ENCODE assay signal across 29 cellular contexts in the genomic region with DNA sequence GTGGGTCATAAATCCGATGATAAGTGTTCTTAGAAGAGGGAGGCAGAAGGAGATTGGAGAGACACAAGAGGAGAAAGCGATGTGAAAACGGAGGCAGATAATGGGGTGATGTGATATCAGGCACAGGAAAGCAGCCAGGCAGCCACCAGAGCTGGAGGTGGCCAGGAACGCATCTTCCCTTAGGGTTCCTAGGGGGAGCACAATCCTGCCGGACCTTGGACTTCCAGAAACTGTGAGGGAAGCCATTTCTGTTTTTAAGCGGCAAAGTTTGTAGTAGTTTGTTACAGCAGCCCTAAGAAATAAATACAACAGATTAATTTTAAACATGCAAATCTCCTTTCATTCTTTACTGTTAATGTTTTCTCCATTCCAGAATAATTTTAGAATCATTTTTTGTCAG.
"Had no signal": no experiment of that assay in that cellular context is flagged by ENCODE, and none has a peak within 500 bp of the region (broad histone marks: within the 10 kb centered on the region; RNA-seq: fewer than 3 reads in every experiment).

No MANE protein-coding gene starts in this region.

- H3K4me1 Mint-ChIP-seq: activated B cell treated with CpG ODN at 0.5 μM for 24 hours; activated CD8-positive, alpha-beta memory T cell treated with anti-CD3 and anti-CD28 coated beads, Interleukin-2, amount 10 ng/mL, durations not matched to agents 7 days and 5 days; activated naive CD4-positive, alpha-beta T cell treated with anti-CD3 and anti-CD28 coated beads, Interleukin-2, amount 50 U/mL, for 24 hours; activated naive CD8-positive, alpha-beta T cell treated with anti-CD3 and anti-CD28 coated beads, Interleukin-2, amount 50 U/mL, for 24 hours; mesothelial cell of epicardium; naive B cell; stimulated activated effector memory CD8-positive, alpha-beta T cell treated with anti-CD3 and anti-CD28 coated beads, Interleukin-12 subunit alpha, Interleukin-12 subunit beta, amount 100 ng/mL, for 72 hours; stimulated activated naive CD8-positive, alpha-beta T cell treated with anti-CD3 and anti-CD28 coated beads, Interleukin-15, amount 100 ng/mL, for 72 hours had no signal

- H3K27me3 Mint-ChIP-seq: activated B cell treated with CpG ODN at 0.5 μM for 24 hours; activated CD8-positive, alpha-beta memory T cell treated with anti-CD3 and anti-CD28 coated beads, Interleukin-2, amount 10 ng/mL, durations not matched to agents 7 days and 5 days; naive B cell; type B pancreatic cell had no signal

- H3K9me3 Mint-ChIP-seq: activated naive CD4-positive, alpha-beta T cell treated with anti-CD3 and anti-CD28 coated beads, Interleukin-2, amount 50 U/mL, for 24 hours; activated naive CD8-positive, alpha-beta T cell treated with anti-CD3 and anti-CD28 coated beads, Interleukin-2, amount 50 U/mL, for 24 hours; activated T-helper 2 cell treated with anti-CD3 and anti-CD28 coated beads, Interferon-gamma antibody, Interleukin-2, Interleukin-4, amounts not matched to agents 10 μg/mL and 5 μg/mL and 100 μg/mL, durations not matched to agents 14 hours and 24 hours and 36 hours; stimulated activated effector memory CD8-positive, alpha-beta T cell treated with anti-CD3 and anti-CD28 coated beads, Interleukin-12 subunit alpha, Interleukin-12 subunit beta, amount 100 ng/mL, for 72 hours; type B pancreatic cell had no signal

- H3K27me3 ChIP-seq: breast epithelium, pancreas, uterus had no signal

- H3K4me3 Mint-ChIP-seq: activated B cell treated with CpG ODN at 0.5 μM for 24 hours; activated CD8-positive, alpha-beta memory T cell treated with anti-CD3 and anti-CD28 coated beads, Interleukin-2, amount 10 ng/mL, durations not matched to agents 7 days and 5 days; activated CD8-positive, alpha-beta T cell treated with anti-CD3 and anti-CD28 coated beads, Interleukin-2, amount 10 ng/mL, durations not matched to agents 7 days and 5 days; activated naive CD4-positive, alpha-beta T cell treated with anti-CD3 and anti-CD28 coated beads, Interleukin-2, amount 50 U/mL, for 24 hours; activated naive CD8-positive, alpha-beta T cell treated with anti-CD3 and anti-CD28 coated beads, Interleukin-2, amount 50 U/mL, for 24 hours; mesothelial cell of epicardium; naive B cell; stimulated activated effector memory CD8-positive, alpha-beta T cell treated with anti-CD3 and anti-CD28 coated beads, Interleukin-12 subunit alpha, Interleukin-12 subunit beta, amount 100 ng/mL, for 72 hours; stimulated activated naive CD8-positive, alpha-beta T cell treated with anti-CD3 and anti-CD28 coated beads, Interleukin-15, amount 100 ng/mL, for 72 hours; type B pancreatic cell had no signal

- ATAC-seq: activated CD8-positive, alpha-beta memory T cell treated with anti-CD3 and anti-CD28 coated beads, Interleukin-2, amount 10 ng/mL, durations not matched to agents 7 days and 5 days; activated CD8-positive, alpha-beta T cell treated with anti-CD3 and anti-CD28 coated beads, Interleukin-2, amount 10 ng/mL, durations not matched to agents 7 days and 5 days; activated naive CD8-positive, alpha-beta T cell treated with anti-CD3 and anti-CD28 coated beads, Interleukin-2, amount 50 U/mL, for 24 hours; esophagus mucosa; heart left ventricle; pancreas; sciatic nerve; stimulated activated effector memory CD8-positive, alpha-beta T cell treated with anti-CD3 and anti-CD28 coated beads, Interleukin-12 subunit alpha, Interleukin-12 subunit beta, amount 100 ng/mL, for 72 hours; stimulated activated naive CD8-positive, alpha-beta T cell treated with anti-CD3 and anti-CD28 coated beads, Interleukin-15, amount 100 ng/mL, for 72 hours had no signal

- H3K36me3 ChIP-seq: breast epithelium, heart left ventricle, pancreas, prostate gland, uterus had no signal

- FAIRE-seq: pancreas, small intestine had no signal

- H3K4me3 ChIP-seq: breast epithelium, heart left ventricle, pancreas, prostate gland, uterus had no signal

- H3K36me3 Mint-ChIP-seq: activated CD8-positive, alpha-beta memory T cell treated with anti-CD3 and anti-CD28 coated beads, Interleukin-2, amount 10 ng/mL, durations not matched to agents 7 days and 5 days; activated naive CD4-positive, alpha-beta T cell treated with anti-CD3 and anti-CD28 coated beads, Interleukin-2, amount 50 U/mL, for 24 hours; naive B cell; stimulated activated effector memory CD8-positive, alpha-beta T cell treated with anti-CD3 and anti-CD28 coated beads, Interleukin-12 subunit alpha, Interleukin-12 subunit beta, amount 100 ng/mL, for 72 hours; type B pancreatic cell had no signal

- H3K27ac ChIP-seq: breast epithelium, heart left ventricle, pancreas, prostate gland, uterus had no signal

- H3K27ac Mint-ChIP-seq: activated B cell treated with CpG ODN at 0.5 μM for 24 hours; activated CD8-positive, alpha-beta memory T cell treated with anti-CD3 and anti-CD28 coated beads, Interleukin-2, amount 10 ng/mL, durations not matched to agents 7 days and 5 days; activated CD8-positive, alpha-beta T cell treated with anti-CD3 and anti-CD28 coated beads, Interleukin-2, amount 10 ng/mL, durations not matched to agents 7 days and 5 days; activated naive CD4-positive, alpha-beta T cell treated with anti-CD3 and anti-CD28 coated beads, Interleukin-2, amount 50 U/mL, for 24 hours; activated naive CD8-positive, alpha-beta T cell treated with anti-CD3 and anti-CD28 coated beads, Interleukin-2, amount 50 U/mL, for 24 hours; activated T-helper 2 cell treated with anti-CD3 and anti-CD28 coated beads, Interferon-gamma antibody, Interleukin-2, Interleukin-4, amounts not matched to agents 10 μg/mL and 5 μg/mL and 100 μg/mL, durations not matched to agents 14 hours and 24 hours and 36 hours; mesothelial cell of epicardium; stimulated activated effector memory CD8-positive, alpha-beta T cell treated with anti-CD3 and anti-CD28 coated beads, Interleukin-12 subunit alpha, Interleukin-12 subunit beta, amount 100 ng/mL, for 72 hours; stimulated activated naive CD8-positive, alpha-beta T cell treated with anti-CD3 and anti-CD28 coated beads, Interleukin-15, amount 100 ng/mL, for 72 hours; type B pancreatic cell had no signal

- DNase-seq: activated B cell treated with CpG ODN at 0.5 μM for 24 hours; activated CD8-positive, alpha-beta memory T cell treated with anti-CD3 and anti-CD28 coated beads, Interleukin-2, amount 10 ng/mL, durations not matched to agents 7 days and 5 days; activated CD8-positive, alpha-beta T cell treated with anti-CD3 and anti-CD28 coated beads, Interleukin-2, amount 10 ng/mL, durations not matched to agents 7 days and 5 days; activated naive CD8-positive, alpha-beta T cell treated with anti-CD3 and anti-CD28 coated beads, Interleukin-2, amount 50 U/mL, for 24 hours; activated T-cell treated with anti-CD3 and anti-CD28 coated beads, Interleukin-2, amount 50 U/mL, for 48 hours; central memory CD4-positive, alpha-beta T cell; foreskin fibroblast; heart left ventricle; hypothalamus; islet precursor cell; mammary epithelial cell; naive B cell; pancreas; retina; small intestine; stimulated activated CD4-positive, alpha-beta T cell treated with anti-CD3 and anti-CD28 coated beads, Interleukin-4, amount 100 ng/mL, for 24 hours; stimulated activated naive CD8-positive, alpha-beta T cell treated with anti-CD3 and anti-CD28 coated beads, Interleukin-15, amount 100 ng/mL, for 72 hours; substantia nigra; T-helper 2 cell; uterus had no signal

- H3K9me3 ChIP-seq: heart left ventricle, pancreas, prostate gland, uterus had no signal

- H3K4me1 ChIP-seq: breast epithelium, heart left ventricle, pancreas, prostate gland, uterus had no signal
